9 cellular contexts compared by ENCODE assay signal in genomic region chr4:147822128-147822527, GRCh38.
DNase-seq lines count a peak whose midpoint lies in the region; ATAC-seq and TF ChIP-seq lines count a peak whose summit lies in the region.
"Had no signal": no experiment of that assay in that cellular context is flagged by ENCODE, and none has a peak within 500 bp of the region (broad histone marks: within the 10 kb centered on the region; RNA-seq: fewer than 3 reads in every experiment).

No MANE protein-coding gene starts in this region.

- peaks cover 39% of the 10 kb centered on the region for H3K4me1 Mint-ChIP-seq in nephron
- H3K4me1 Mint-ChIP-seq in stimulated activated naive B cell treated with anti-CD40 and anti-IgM and Interleukin-4, amounts not matched to agents 10 μg/mL and 1 μg/mL and 100 μg/mL, for 72 hours: peaks cover 3 to 8% of the 10 kb centered on the region in 2 donors
- H3K4me1 Mint-ChIP-seq in CD8-positive, alpha-beta T cell (ENCODE audit: low read depth): no peaks in the 10 kb centered on the region

- ATAC-seq in stimulated activated naive B cell treated with anti-CD40 and anti-IgM and Interleukin-4, amounts not matched to agents 10 μg/mL and 1 μg/mL and 100 μg/mL, for 72 hours (replicated peaks): no peak
- ATAC-seq in CD8-positive, alpha-beta T cell: no peak

- peak overlapping the region; percentile 4 to 41 (median 10) for H3K27ac Mint-ChIP-seq in nephron
- H3K27ac Mint-ChIP-seq in stimulated activated naive B cell treated with anti-CD40 and anti-IgM and Interleukin-4, amounts not matched to agents 10 μg/mL and 1 μg/mL and 100 μg/mL, for 72 hours: no peak overlapping the region
- H3K27ac Mint-ChIP-seq in CD8-positive, alpha-beta T cell: no peak overlapping the region

- peaks cover 4 to 14% (median 5%) of the 10 kb centered on the region in 4 donors for H3K36me3 ChIP-seq in esophagus muscularis mucosa
- no peaks in the 10 kb centered on the region for H3K36me3 ChIP-seq in CD8-positive, alpha-beta T cell (ENCODE audit: insufficient read depth, low read length)

- H3K9me3 Mint-ChIP-seq in nephron: no peaks in the 10 kb centered on the region
- H3K9me3 Mint-ChIP-seq in stimulated activated naive B cell treated with anti-CD40 and anti-IgM and Interleukin-4, amounts not matched to agents 10 μg/mL and 1 μg/mL and 100 μg/mL, for 72 hours: no peaks in the 10 kb centered on the region
- H3K9me3 Mint-ChIP-seq in CD8-positive, alpha-beta T cell: no peaks in the 10 kb centered on the region

- POLR2A ChIA-PET in CD8-positive, alpha-beta T cell (lab: Charles Lee): no interaction called here

- no peak overlapping the region for H3K4me3 ChIP-seq in esophagus muscularis mucosa
- no peak overlapping the region for H3K4me3 ChIP-seq in CD8-positive, alpha-beta T cell (ENCODE audit: low read depth, low read length)

- H3K4me3 Mint-ChIP-seq in nephron: no peak overlapping the region
- no peak overlapping the region for H3K4me3 Mint-ChIP-seq in stimulated activated naive B cell treated with anti-CD40 and anti-IgM and Interleukin-4, amounts not matched to agents 10 μg/mL and 1 μg/mL and 100 μg/mL, for 72 hours
- H3K4me3 Mint-ChIP-seq in CD8-positive, alpha-beta T cell: no peak overlapping the region

- no peak for TF ChIP-seq CTCF in esophagus muscularis mucosa (IDR thresholded peaks at IDR 0.05)
- no peak for TF ChIP-seq CTCF in nephron (IDR thresholded peaks at IDR 0.05; ENCODE audit: unreplicated experiment in 3 of 3)
- no peak for TF ChIP-seq CTCF in CD8-positive, alpha-beta T cell (IDR thresholded peaks at IDR 0.05)

- H3K9me3 ChIP-seq in esophagus muscularis mucosa: no peaks in the 10 kb centered on the region
- H3K9me3 ChIP-seq in CD8-positive, alpha-beta T cell (ENCODE audit: low read length): no peaks in the 10 kb centered on the region

- DNase-seq in DMS 273 (lab: John Stamatoyannopoulos, UW; ENCODE audit: unreplicated experiment) (peak; percentile 89), MV-4-11 (lab: John Stamatoyannopoulos, UW) (peak; percentile 70), esophagus muscularis mucosa (ENCODE audit: extremely low spot score) (peak; percentile 95), EL (no peak), DMS153 (lab: John Stamatoyannopoulos, UW) (no peak)
- DNase-seq in stimulated activated naive B cell treated with anti-CD40 and anti-IgM and Interleukin-4, amounts not matched to agents 10 μg/mL and 1 μg/mL and 100 μg/mL, for 72 hours: no peak
- DNase-seq in CD8-positive, alpha-beta T cell: no peak
- DNase-seq: DMS53 had no signal

- peaks cover 58 to 99% (median 87%) of the 10 kb centered on the region in 4 donors for H3K4me1 ChIP-seq in esophagus muscularis mucosa
- H3K4me1 ChIP-seq in CD8-positive, alpha-beta T cell (ENCODE audit: insufficient read depth, low read length): no peaks in the 10 kb centered on the region

- H3K36me3 Mint-ChIP-seq in nephron (ENCODE audit: low read depth): peaks cover 28% of the 10 kb centered on the region
- no peaks in the 10 kb centered on the region for H3K36me3 Mint-ChIP-seq in stimulated activated naive B cell treated with anti-CD40 and anti-IgM and Interleukin-4, amounts not matched to agents 10 μg/mL and 1 μg/mL and 100 μg/mL, for 72 hours
- H3K36me3 Mint-ChIP-seq in CD8-positive, alpha-beta T cell: peaks cover 4% of the 10 kb centered on the region

- H3K27me3 ChIP-seq in esophagus muscularis mucosa: no peaks in the 10 kb centered on the region
- no peaks in the 10 kb centered on the region for H3K27me3 ChIP-seq in CD8-positive, alpha-beta T cell (ENCODE audit: insufficient read depth, low read length)

- intact Hi-C loops in esophagus muscularis mucosa (cut with DNase I): loop anchor here (5.0 kb wide), 1 partner anchor 35 kb away; no protein-coding TSS in a partner anchor
- intact Hi-C loops in CD8-positive, alpha-beta T cell (cut with DNase I, micrococcal nuclease): loop anchor here in 1 of 2 experiments (5.0 kb wide), 1 partner anchor 50 kb away; no protein-coding TSS in a partner anchor

- no peak for TF ChIP-seq POLR2A in esophagus muscularis mucosa (IDR thresholded peaks at IDR 0.05; ENCODE audit: low read depth)

- CTCF ChIA-PET in CD8-positive, alpha-beta T cell (lab: Charles Lee): interaction anchor here (1.1 to 5.4 kb wide), 2 partner anchors 12 to 44 kb away, joined by 3 to 23 read pairs; no protein-coding TSS in a partner anchor

- TF ChIP-seq EP300 in esophagus muscularis mucosa (IDR thresholded peaks at IDR 0.05): no peak

- H3K27me3 Mint-ChIP-seq in nephron (ENCODE audit: low read depth): no peaks in the 10 kb centered on the region
- H3K27me3 Mint-ChIP-seq in stimulated activated naive B cell treated with anti-CD40 and anti-IgM and Interleukin-4, amounts not matched to agents 10 μg/mL and 1 μg/mL and 100 μg/mL, for 72 hours: no peaks in the 10 kb centered on the region
- no peaks in the 10 kb centered on the region for H3K27me3 Mint-ChIP-seq in CD8-positive, alpha-beta T cell (ENCODE audit: low read depth)

- H3K27ac ChIP-seq in esophagus muscularis mucosa (replicated peaks in 1 of 4): peak overlapping the region; percentile 71 to 93 (median 88)
- H3K27ac ChIP-seq in CD8-positive, alpha-beta T cell (ENCODE audit: low read depth, low read length): no peak overlapping the region

Comparison
In these comparisons a context has a peak if more than half of its experiments do, and no peak if none do; other contexts are left out.
1. DNase-seq: peak in DMS 273 (single experiment), MV-4-11 (single experiment) and esophagus muscularis mucosa (single experiment); none in stimulated activated naive B cell treated with anti-CD40 and anti-IgM and Interleukin-4, amounts not matched to agents 10 μg/mL and 1 μg/mL and 100 μg/mL, for 72 hours (single experiment), CD8-positive, alpha-beta T cell (0 of 7), EL (single experiment) and DMS153 (single experiment).
2. H3K27ac Mint-ChIP-seq: peak in nephron (3 of 3); none in stimulated activated naive B cell treated with anti-CD40 and anti-IgM and Interleukin-4, amounts not matched to agents 10 μg/mL and 1 μg/mL and 100 μg/mL, for 72 hours (single experiment) and CD8-positive, alpha-beta T cell (single experiment).